Comparison of ENCODE assay signal across 15 cellular contexts in genomic region chr4:161403781-161404180, GRCh38.
DNase-seq lines count a peak whose midpoint lies in the region; TF ChIP-seq lines count a peak whose summit lies in the region.
"Had no signal": no experiment of that assay in that cellular context is flagged by ENCODE, and none has a peak within 500 bp of the region (broad histone marks: within the 10 kb centered on the region; RNA-seq: fewer than 3 reads in every experiment).

No MANE protein-coding gene starts in this region.

- no peaks in the 10 kb centered on the region for H3K4me1 Mint-ChIP-seq in HFFc6 (ENCODE audit: low read depth)

- H3K4me3 Mint-ChIP-seq in HFFc6 = no peak overlapping the region
- H3K4me3 Mint-ChIP-seq: CD4-positive, alpha-beta T cell; H9 had no signal

- H3K27me3 Mint-ChIP-seq in HFFc6 (ENCODE audit: insufficient read depth) = no peaks in the 10 kb centered on the region
- H3K27me3 Mint-ChIP-seq: CD4-positive, alpha-beta T cell had no signal

- no peaks in the 10 kb centered on the region for H3K36me3 Mint-ChIP-seq in HFFc6 (ENCODE audit: low read depth)

- H3K9me3 Mint-ChIP-seq in HFFc6 = peaks cover 49% of the 10 kb centered on the region

- peak overlapping the region; percentile 83 for H3K27ac ChIP-seq in mesodermal cell (ENCODE audit: low read depth, low read length, severe bottlenecking)
- H3K27ac ChIP-seq: A549, C4-2B, HL-60 had no signal

- no peaks in the 10 kb centered on the region for H3K36me3 ChIP-seq in mesodermal cell (ENCODE audit: control insufficient read depth, insufficient read depth, low read length)

- 85 to 95% methylated on average over 3 of the region's 3 CpGs for WGBS in mesodermal cell (ENCODE audit: insufficient coverage in 2 of 2), 2 experiments

- TF ChIP-seq CTCF in HFFc6 (IDR thresholded peaks at IDR 0.05) = no peak

- peaks cover 6% of the 10 kb centered on the region for H3K9me3 ChIP-seq in mesodermal cell (ENCODE audit: control insufficient read depth, low read length)
- H3K9me3 ChIP-seq: A549, Caco-2 had no signal

- no peak overlapping the region for H3K27ac Mint-ChIP-seq in HFFc6
- H3K27ac Mint-ChIP-seq: CD4-positive, alpha-beta T cell had no signal

- no peak overlapping the region for H3K4me3 ChIP-seq in mesodermal cell (ENCODE audit: extremely low read depth, insufficient read depth, low read length, poor library complexity, severe bottlenecking)
- H3K4me3 ChIP-seq: A549 had no signal

- DNase-seq in M059J (ENCODE audit: low read depth) = peak; percentile 59
- DNase-seq in astrocyte of the hippocampus (ENCODE audit: low read depth, low spot score) = peak; percentile 72
- no peak for DNase-seq in activated CD4-positive, CD25-positive, alpha-beta regulatory T cell treated with anti-CD3 and anti-CD28 coated beads, Interleukin-2, amount 50 U/mL, for 72 hours
- no peak for DNase-seq in HFFc6
- DNase-seq in cardiac septum (ENCODE audit: low spot score) = no peak
- DNase-seq in activated gamma-delta T cell (lab: John Stamatoyannopoulos, UW) = no peak
- DNase-seq: AML-193; Caco-2; CD4-positive, alpha-beta T cell; GOT3; H9 had no signal

- peaks cover 11% of the 10 kb centered on the region for H3K4me1 ChIP-seq in mesodermal cell (ENCODE audit: control insufficient read depth, insufficient read depth, low read length, poor library complexity, severe bottlenecking)
- H3K4me1 ChIP-seq: A549, Caco-2 had no signal

- intact Hi-C loops in cardiac septum (cut with DNase I) = no loop called here

Comparison
In these comparisons a context has a peak if more than half of its experiments do, and no peak if none do; other contexts are left out.
1. DNase-seq: peak in M059J (single experiment) and astrocyte of the hippocampus (single experiment); none in activated CD4-positive, CD25-positive, alpha-beta regulatory T cell treated with anti-CD3 and anti-CD28 coated beads, Interleukin-2, amount 50 U/mL, for 72 hours (single experiment), HFFc6 (single experiment), cardiac septum (single experiment) and activated gamma-delta T cell (single experiment).